In the genomic region with DNA sequence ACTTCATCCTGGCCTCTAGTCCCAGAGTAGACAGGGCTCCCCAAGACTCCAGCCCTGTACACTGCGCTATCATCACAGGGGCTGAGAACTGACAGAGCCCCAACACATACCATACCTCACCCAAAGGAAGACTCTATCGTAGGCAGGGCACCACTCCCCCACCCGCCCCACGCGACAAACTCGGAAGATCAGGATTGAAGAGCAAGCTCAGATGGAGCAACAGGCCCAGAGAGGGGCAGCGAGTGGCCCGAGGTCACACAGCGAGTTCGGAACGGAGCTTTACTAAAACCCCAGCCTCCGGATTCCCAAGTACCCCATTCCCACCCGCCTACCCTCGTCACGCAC, we compare ENCODE assay signal across 8 cellular contexts. TPM values are rescaled to one million over a fixed set of nuclear protein-coding genes. Genes with fewer than 3 reads are reported as not detected.
DNase-seq lines count a peak whose midpoint lies in the region; ATAC-seq and TF ChIP-seq lines count a peak whose summit lies in the region.

No MANE protein-coding gene starts in this region.

- peaks cover 0 to 22% of the 10 kb centered on the region in 2 donors for H3K36me3 ChIP-seq in psoas muscle (ENCODE audit: insufficient read depth in 1 of 2, low read depth in 1 of 2)

- 7% methylated on average over 15 of the region's 15 CpGs for WGBS in psoas muscle, 3 donors

- peak; percentile 11 for DNase-seq in activated gamma-delta T cell treated with Interleukin-2 at 50 U/mL for 16 hours
- DNase-seq in activated gamma-delta T cell (lab: John Stamatoyannopoulos, UW), result no peak
- DNase-seq in activated CD4-positive, alpha-beta T cell treated with anti-CD3 and anti-CD28 coated beads for 48 hours, result peak; percentile 22
- no peak for DNase-seq in foreskin fibroblast
- no peak for DNase-seq in psoas muscle
- no peak for DNase-seq in putamen (ENCODE audit: low spot score)
- no peak for DNase-seq in NCI-H1694 (lab: John Stamatoyannopoulos, UW)
- DNase-seq in midbrain (lab: John Stamatoyannopoulos, UW), result no peak

- peak overlapping the region; percentile 73 for H3K27ac ChIP-seq in psoas muscle

- intact Hi-C loops in psoas muscle (cut with DNase I), result loop anchor here in 1 of 2 donors (5.0 kb wide), 1 partner anchor 39 kb away; no protein-coding TSS in a partner anchor

- H3K9me3 ChIP-seq in psoas muscle, result no peaks in the 10 kb centered on the region

- no peaks in the 10 kb centered on the region for H3K27me3 ChIP-seq in psoas muscle (ENCODE audit: insufficient read depth in 3 of 3, low read length in 2 of 3)

- ATAC-seq in psoas muscle, result peak; percentile 5 to 31 (median 18)

- TF ChIP-seq CTCF in foreskin fibroblast (IDR thresholded peaks at IDR 0.05; ENCODE audit: low read depth, low read length), result no peak
- no peak for TF ChIP-seq CTCF in psoas muscle (IDR thresholded peaks at IDR 0.05)

- H3K4me1 ChIP-seq in psoas muscle, result peaks cover 28% of the 10 kb centered on the region

- peak overlapping the region; percentile 66 for H3K4me3 ChIP-seq in foreskin fibroblast (ENCODE audit: low read depth in 1 of 2, low read length in 2 of 2)
- H3K4me3 ChIP-seq in psoas muscle, result peak overlapping the region; percentile 83

RNA-seq across cellular contexts. Expression of gene INPP5B, which starts 15.7 kb away (rescaled TPM):
- total RNA-seq in psoas muscle, result 10 to 100 TPM in 2 of 4 donors, 1 to 10 TPM in 2; 6.7 to 12.8 (median 9.3) TPM
- polyA plus RNA-seq in psoas muscle, result 1 to 10 TPM; 3.8 to 6.6 (median 4.5) TPM

RNA-seq across cellular contexts. Expression of gene SF3A3, which starts 58.7 kb away (rescaled TPM):
- total RNA-seq in psoas muscle, result 10 to 100 TPM; 20.0 to 45.4 (median 35.0) TPM
- 10 to 100 TPM; 13.0 to 35.0 (median 30.0) TPM for polyA plus RNA-seq in psoas muscle

Comparison
In these comparisons a context has a peak if more than half of its experiments do, and no peak if none do; other contexts are left out.
1. DNase-seq: peak in activated gamma-delta T cell treated with Interleukin-2 at 50 U/mL for 16 hours (single experiment) and activated CD4-positive, alpha-beta T cell treated with anti-CD3 and anti-CD28 coated beads for 48 hours (single experiment); none in activated gamma-delta T cell (single experiment), foreskin fibroblast (0 of 2), psoas muscle (0 of 2), putamen (single experiment), NCI-H1694 (single experiment) and midbrain (single experiment).